ENCODE assay signal across 17 cellular contexts in the genomic region with DNA sequence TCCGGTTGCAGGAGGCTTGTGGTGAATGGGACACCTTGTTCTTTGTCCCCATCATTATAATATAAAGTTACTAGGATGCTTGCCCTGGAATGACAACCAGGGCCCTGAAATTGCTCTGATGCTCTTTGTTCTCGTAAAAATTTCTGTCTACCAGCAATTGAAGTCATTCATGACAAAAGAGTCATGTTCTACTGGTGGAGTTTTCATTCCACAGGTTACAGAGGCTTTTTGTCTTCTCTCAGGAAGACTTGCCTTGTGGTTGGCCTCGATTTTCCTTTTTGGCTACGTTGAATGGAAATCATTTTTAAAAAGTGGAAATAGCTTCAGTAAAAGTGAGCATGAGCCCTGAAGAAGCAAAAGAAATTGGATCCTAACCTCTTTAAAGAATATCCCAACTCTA.
"Had no signal": no experiment of that assay in that cellular context is flagged by ENCODE, and none has a peak within 500 bp of the region (broad histone marks: within the 10 kb centered on the region; RNA-seq: fewer than 3 reads in every experiment).

No MANE protein-coding gene starts in this region.

- H3K27ac ChIP-seq: foreskin keratinocyte, pancreas, spleen, thyroid gland had no signal

- H3K9me3 Mint-ChIP-seq: activated B cell treated with CpG ODN at 0.5 μM for 24 hours; activated CD4-positive, alpha-beta memory T cell treated with anti-CD3 and anti-CD28 coated beads for 36 hours; activated naive CD4-positive, alpha-beta T cell treated with anti-CD3 and anti-CD28 coated beads, Interleukin-2, amount 50 U/mL, for 72 hours; activated T-helper 1 cell treated with anti-CD3 and anti-CD28 coated beads, Interleukin-12 subunit alpha, Interleukin-12 subunit beta, Interleukin-2, Interleukin-4 antibody, amounts not matched to agents 30 ng/mL and 10 ng/mL and 1 ng/mL, durations not matched to agents 14 hours and 24 hours and 36 hours had no signal

- H3K27me3 Mint-ChIP-seq: activated B cell treated with CpG ODN at 0.5 μM for 24 hours; activated CD4-positive, alpha-beta memory T cell treated with anti-CD3 and anti-CD28 coated beads for 36 hours had no signal

- H3K36me3 ChIP-seq: pancreas, thyroid gland had no signal

- H3K9me3 ChIP-seq: pancreas, spleen, thyroid gland had no signal

- H3K27me3 ChIP-seq: foreskin keratinocyte, pancreas, spleen, thyroid gland had no signal

- ATAC-seq: foreskin keratinocyte, left colon, pancreas had no signal

- H3K27ac Mint-ChIP-seq: activated B cell treated with CpG ODN at 0.5 μM for 24 hours; activated CD4-positive, alpha-beta memory T cell treated with anti-CD3 and anti-CD28 coated beads for 36 hours; activated naive CD4-positive, alpha-beta T cell treated with anti-CD3 and anti-CD28 coated beads, Interleukin-2, amount 50 U/mL, for 72 hours; activated T-helper 1 cell treated with anti-CD3 and anti-CD28 coated beads, Interleukin-12 subunit alpha, Interleukin-12 subunit beta, Interleukin-2, Interleukin-4 antibody, amounts not matched to agents 30 ng/mL and 10 ng/mL and 1 ng/mL, durations not matched to agents 14 hours and 24 hours and 36 hours had no signal

- H3K36me3 Mint-ChIP-seq: activated CD4-positive, alpha-beta memory T cell treated with anti-CD3 and anti-CD28 coated beads for 36 hours; activated naive CD4-positive, alpha-beta T cell treated with anti-CD3 and anti-CD28 coated beads, Interleukin-2, amount 50 U/mL, for 72 hours had no signal

- H3K4me1 ChIP-seq: pancreas had no signal

- H3K4me1 Mint-ChIP-seq: activated B cell treated with CpG ODN at 0.5 μM for 24 hours had no signal

- H3K4me3 Mint-ChIP-seq: activated B cell treated with CpG ODN at 0.5 μM for 24 hours; activated CD4-positive, alpha-beta memory T cell treated with anti-CD3 and anti-CD28 coated beads for 36 hours; activated T-helper 1 cell treated with anti-CD3 and anti-CD28 coated beads, Interleukin-12 subunit alpha, Interleukin-12 subunit beta, Interleukin-2, Interleukin-4 antibody, amounts not matched to agents 30 ng/mL and 10 ng/mL and 1 ng/mL, durations not matched to agents 14 hours and 24 hours and 36 hours had no signal

- DNase-seq: activated B cell treated with CpG ODN at 0.5 μM for 24 hours; activated CD4-positive, alpha-beta memory T cell treated with anti-CD3 and anti-CD28 coated beads for 36 hours; activated CD4-positive, alpha-beta T cell treated with anti-CD3 and anti-CD28 coated beads for 4 hours; activated gamma-delta T cell treated with Interleukin-2 at 50 U/mL for 16 hours; activated T-cell treated with anti-CD3 and anti-CD28 coated beads for 4 hours; foreskin keratinocyte; hippocampal formation; left colon; pancreas; spleen; stimulated activated CD8-positive, alpha-beta memory T cell treated with anti-CD3 and anti-CD28 coated beads, Interleukin-4, amount 100 ng/mL, for 48 hours; stimulated activated naive CD4-positive, alpha-beta T cell; SW 1271; thyroid gland had no signal

- H3K4me3 ChIP-seq: lung, pancreas, spleen, thyroid gland had no signal
